20 cellular contexts compared by ENCODE assay signal in genomic region chr7:28195925-28196324, GRCh38. TPM values are rescaled to one million over a fixed set of nuclear protein-coding genes. Genes with fewer than 3 reads are reported as not detected.
DNase-seq lines count a peak whose midpoint lies in the region; ATAC-seq, FAIRE-seq and TF ChIP-seq lines count a peak whose summit lies in the region.
"Had no signal": no experiment of that assay in that cellular context is flagged by ENCODE, and none has a peak within 500 bp of the region (broad histone marks: within the 10 kb centered on the region; RNA-seq: fewer than 3 reads in every experiment).

No MANE protein-coding gene starts in this region.

- no peak for FAIRE-seq in H1 (lab: Jason Lieb, UNC)
- no peak for FAIRE-seq in GM12891 (lab: Jason Lieb, UNC)
- FAIRE-seq: GM12892 had no signal

- H3K4me2 ChIP-seq in H1 (ENCODE audit: insufficient read depth in 1 of 2, low read depth in 2 of 2, low read length in 2 of 2), result no peak overlapping the region
- H3K4me2 ChIP-seq: BLaER1 had no signal

- H3K23ac ChIP-seq in H1 (ENCODE audit: insufficient read length), result no peak overlapping the region

- DNase-seq in HUDEP-2 (lab: John Stamatoyannopoulos, UW; ENCODE audit: unreplicated experiment in 76 of 76), result peak in 48 of 76 experiments; percentile 2 to 60 (median 35)
- DNase-seq in H1 (ENCODE audit: low read depth in 1 of 2, low spot score in 2 of 2), result no peak
- DNase-seq in neural crest cell (ENCODE audit: low read depth, low spot score), result no peak
- DNase-seq in UCSD-AML1 (lab: John Stamatoyannopoulos, UW; ENCODE audit: unreplicated experiment), result no peak
- no peak for DNase-seq in GM12891 (ENCODE audit: insufficient read length, low spot score)
- DNase-seq in activated T-cell treated with anti-CD3 and anti-CD28 coated beads, Interleukin-2, amount 50 U/mL, for 1 hour, result no peak
- DNase-seq: CD4-positive, alpha-beta T cell; GM23248; HFFc6; Kasumi-1; NCI-H1417; NCI-H1694 treated with DMSO at 0.1 percent for 48 hours; NCI-H446; NCI-H526; PC-3; Right ventricle myocardium superior had no signal

- no peak overlapping the region for H2BK5ac ChIP-seq in H1 (ENCODE audit: low read depth, low read length)

- TF ChIP-seq RAD21 in H1 (IDR thresholded peaks at IDR 0.05 in 1 of 2, conservative IDR thresholded peaks at IDR 0.05 in 1 of 2; ENCODE audit: low read depth in 2 of 2, low read length in 2 of 2), result no peak

- H3K14ac ChIP-seq in H1 (ENCODE audit: insufficient read length), result no peak overlapping the region

- TF ChIP-seq POLR2A in H1 (IDR thresholded peaks at IDR 0.05; ENCODE audit: control extremely low read depth in 1 of 2, low read depth in 2 of 2, low read length in 2 of 2) (no peak), GM12891 (IDR thresholded peaks at IDR 0.05; ENCODE audit: low read depth, low read length) (no peak)

- H3K4me3 Mint-ChIP-seq in neural crest cell, result no peak overlapping the region
- H3K4me3 Mint-ChIP-seq: CD4-positive, alpha-beta T cell; HFFc6 had no signal

- H2AK5ac ChIP-seq in H1 (ENCODE audit: low read depth, low read length), result no peak overlapping the region

- H3K79me2 ChIP-seq in H1 (ENCODE audit: control insufficient read depth in 1 of 2, insufficient read depth in 2 of 2, low read length in 2 of 2), result no peaks in the 10 kb centered on the region

- no peaks in the 10 kb centered on the region for H3K23me2 ChIP-seq in H1 (ENCODE audit: low read depth, low read length)

- no peaks in the 10 kb centered on the region; a peak in 2 of 7 replicates for H3K27me3 ChIP-seq in H1 (replicated peaks in 1 of 4; ENCODE audit: control insufficient read depth in 3 of 4, extremely low read depth in 1 of 4, insufficient read depth in 3 of 4, low read length in 3 of 4)
- H3K27me3 ChIP-seq: BLaER1 had no signal

- peaks cover 9% of the 10 kb centered on the region for H3K4me1 Mint-ChIP-seq in neural crest cell

- no peak overlapping the region for H3K4ac ChIP-seq in H1 (replicated peaks; ENCODE audit: insufficient read length, low read depth, low read length)

- H3K18ac ChIP-seq in H1 (ENCODE audit: extremely low read depth, low read length), result peak overlapping the region; percentile 15; the same call in 1 of the 2 replicates

- no peak overlapping the region; the same call in 1 of the 2 replicates for H2BK12ac ChIP-seq in H1 (ENCODE audit: low read depth, low read length)

- H3K9ac ChIP-seq in H1 (replicated peaks in 1 of 4; ENCODE audit: extremely low read depth in 1 of 4, low read depth in 3 of 4, low read length in 3 of 4), result no peak overlapping the region
- H3K9ac ChIP-seq: BLaER1, GM23248 had no signal

- ATAC-seq in GM21423 (IDR thresholded peaks at IDR 0.05; ENCODE audit: unreplicated experiment), result no peak
- ATAC-seq: PC-3 had no signal

- no peak overlapping the region for H4K91ac ChIP-seq in H1 (replicated peaks; ENCODE audit: insufficient read length, low read length)

- no peaks in the 10 kb centered on the region for H3K9me3 Mint-ChIP-seq in neural crest cell
- H3K9me3 Mint-ChIP-seq: CD4-positive, alpha-beta T cell; HFFc6 had no signal

- TF ChIP-seq EP300 in H1 (IDR thresholded peaks at IDR 0.05; ENCODE audit: borderline replicate concordance in 1 of 2, low read depth in 2 of 2, low read length in 2 of 2), result no peak

- no peak overlapping the region for H4K5ac ChIP-seq in H1 (ENCODE audit: insufficient read length, low read depth, low read length)

- peaks cover 0 to 3% (median 1%) of the 10 kb centered on the region in 4 experiments; a peak in 2 of 7 replicates for H3K4me1 ChIP-seq in H1 (replicated peaks in 1 of 4; ENCODE audit: control insufficient read depth in 3 of 4, insufficient read depth in 4 of 4, low read length in 3 of 4)
- H3K4me1 ChIP-seq: BLaER1 had no signal

- TF ChIP-seq CTCF in H1 (IDR thresholded peaks at IDR 0.05; ENCODE audit: control extremely low read depth in 1 of 3, insufficient read depth in 1 of 3, low read depth in 1 of 3, low read length in 3 of 3) (no peak), neural crest cell (conservative IDR thresholded peaks at IDR 0.05) (no peak)

- peak overlapping the region; percentile 55 for H3K27ac Mint-ChIP-seq in neural crest cell (ENCODE audit: unreplicated experiment)
- H3K27ac Mint-ChIP-seq: CD4-positive, alpha-beta T cell; HFFc6 had no signal

- H4K8ac ChIP-seq in H1 (ENCODE audit: extremely low read depth, insufficient read depth, low read length), result no peak overlapping the region

- no peak overlapping the region for H3K27ac ChIP-seq in H1 (ENCODE audit: low read depth, low read length)
- H3K27ac ChIP-seq: BLaER1, GM23248 had no signal

- 87 to 100% methylated on average over 2 to 3 of the region's 3 CpGs for WGBS in H1 (ENCODE audit: extremely low coverage in 1 of 2, insufficient coverage in 1 of 2, insufficient read length in 1 of 2, insufficient replicate concordance in 2 of 2, low coverage in 1 of 2, low lambda C conversion rate in 2 of 2, missing lambda C conversion rate in 1 of 2), 2 experiments

- H3K36me3 ChIP-seq in H1 (ENCODE audit: control insufficient read depth in 2 of 4, insufficient read depth in 4 of 4, low read length in 3 of 4), result no peaks in the 10 kb centered on the region
- H3K36me3 ChIP-seq: BLaER1 had no signal

- no peaks in the 10 kb centered on the region for H3K9me3 ChIP-seq in H1 (ENCODE audit: insufficient read depth in 2 of 2, low read depth in 1 of 2, low read length in 1 of 2)
- H3K9me3 ChIP-seq: BLaER1 had no signal

- no peaks in the 10 kb centered on the region for H3K79me1 ChIP-seq in H1 (ENCODE audit: low read depth, low read length)

- H2BK15ac ChIP-seq in H1 (ENCODE audit: low read length), result no peak overlapping the region

- CTCF ChIA-PET in H1 (lab: Charles Lee; ENCODE audit: partially characterized antibody), result interaction anchor here (1.0 kb wide), 1 partner anchor 9 kb away, joined by 3 read pairs; no protein-coding TSS in a partner anchor

- peaks cover 16% of the 10 kb centered on the region for H3K27me3 Mint-ChIP-seq in neural crest cell (ENCODE audit: low read depth)

- peak overlapping the region; percentile 45; the same call in 1 of the 2 replicates for H2AFZ ChIP-seq in H1 (ENCODE audit: low read length)
- H2AFZ ChIP-seq: GM23248 had no signal

- no peaks in the 10 kb centered on the region for H4K20me1 ChIP-seq in H1 (replicated peaks in 1 of 2; ENCODE audit: control insufficient read depth in 1 of 2, insufficient read depth in 2 of 2, low read length in 2 of 2)
- H4K20me1 ChIP-seq: BLaER1 had no signal

- no peak overlapping the region for H2BK20ac ChIP-seq in H1 (ENCODE audit: low read length)

- H3K36me3 Mint-ChIP-seq in neural crest cell (ENCODE audit: low read depth), result no peaks in the 10 kb centered on the region

- H2BK120ac ChIP-seq in H1 (replicated peaks; ENCODE audit: low read depth, low read length), result no peak overlapping the region

- no peak overlapping the region for H3K4me3 ChIP-seq in H1 (ENCODE audit: extremely low read depth in 1 of 4, insufficient read depth in 2 of 4, low read depth in 3 of 4, low read length in 4 of 4)
- H3K4me3 ChIP-seq: BLaER1, GM23248 had no signal

- H3K56ac ChIP-seq in H1 (replicated peaks; ENCODE audit: insufficient read length, low read depth, low read length), result no peak overlapping the region

- POLR2A ChIA-PET in H1 (lab: Charles Lee; ENCODE audit: partially characterized antibody), result no interaction called here

TF ChIP-seq in H1, 55 proteins besides CTCF, POLR2A, EP300 and RAD21:
- no peak for TF ChIP-seq PHF8 (conservative IDR thresholded peaks at IDR 0.05; ENCODE audit: low read depth, low read length)
- no peak for TF ChIP-seq CBX5 (IDR thresholded peaks at IDR 0.05; ENCODE audit: low read depth, low read length)
- TF ChIP-seq MAX (IDR thresholded peaks at IDR 0.05), result no peak
- no peak for TF ChIP-seq SIX5 (IDR thresholded peaks at IDR 0.05; ENCODE audit: low read depth, low read length)
- TF ChIP-seq TEAD4 (IDR thresholded peaks at IDR 0.05; ENCODE audit: low read depth, low read length), result no peak
- no peak for TF ChIP-seq RFX5 (IDR thresholded peaks at IDR 0.05; ENCODE audit: borderline replicate concordance, low read depth, low read length)
TF ChIP-seq in H1: peak in this region for 0.

TF ChIP-seq in GM12891, 5 proteins besides CTCF, POLR2A, EP300 and RAD21:
- TF ChIP-seq POU2F2 (IDR thresholded peaks at IDR 0.05; ENCODE audit: low read depth, low read length), result no peak
- no peak for TF ChIP-seq SPI1 (IDR thresholded peaks at IDR 0.05; ENCODE audit: low read depth, low read length)
- no peak for TF ChIP-seq TAF1 (IDR thresholded peaks at IDR 0.05; ENCODE audit: low read depth, low read length)
- no peak for TF ChIP-seq POLR2AphosphoS5 (IDR thresholded peaks at IDR 0.05; ENCODE audit: low read depth, low read length)
- no peak for TF ChIP-seq PAX5 (IDR thresholded peaks at IDR 0.05; ENCODE audit: insufficient read depth, low read length, severe bottlenecking)

RNA-seq across cellular contexts. Expression of gene JAZF1, which starts 15.3 kb away (rescaled TPM):
- 21.8 and 26.5 TPM in 2 replicates for total RNA-seq in H1 (2021; fragmentation: NEBNext Ultra II Directional; extraction: Animal tissue kit (Norgen Biotek cat#: 25700))
- 2.6 and 4.9 TPM in 2 replicates for polyA plus RNA-seq in H1 (2011; rRNA removed)
- polyA plus RNA-seq in H1 (2011; cell fraction: cytosol; rRNA removed), result 3.1 TPM
- 8.9 TPM for polyA plus RNA-seq in H1 (2011; cell fraction: nucleus; rRNA removed)
- 8.8 to 13.2 TPM (median 12.8 TPM) in 4 replicates for polyA plus RNA-seq in H1 (2012, experiment 1 of 2)
- 3.2 TPM for polyA plus RNA-seq in H1 (2012, experiment 2 of 2)
- 17.8 TPM for polyA plus RNA-seq in H1 (2013, experiment 1 of 2)
- polyA plus RNA-seq in H1 (2013, experiment 2 of 2), result 17.6 TPM
- 6.1 and 8.4 TPM in 2 replicates for polyA minus RNA-seq in H1 (2011; rRNA and poly(A)+ RNA removed)
- polyA minus RNA-seq in H1 (2011; cell fraction: cytosol; rRNA and poly(A)+ RNA removed), result 7.7 TPM
- 14.0 TPM for polyA minus RNA-seq in H1 (2011; cell fraction: nucleus; rRNA and poly(A)+ RNA removed)
- 3.1 and 3.6 TPM in 2 replicates for total RNA-seq in neural crest cell
- polyA plus RNA-seq in GM12891 (2012; ENCODE audit: low read depth, missing spikeins), result 0.19 TPM
- total RNA-seq: G401 had no signal

Comparison
In these comparisons a context has a peak if more than half of its experiments do, and no peak if none do; other contexts are left out.
1. DNase-seq: peak in HUDEP-2 (48 of 76); none in H1 (0 of 2), neural crest cell (single experiment), UCSD-AML1 (single experiment), GM12891 (single experiment) and activated T-cell treated with anti-CD3 and anti-CD28 coated beads, Interleukin-2, amount 50 U/mL, for 1 hour (single experiment).